21 cellular contexts compared by ENCODE assay signal in the genomic region with DNA sequence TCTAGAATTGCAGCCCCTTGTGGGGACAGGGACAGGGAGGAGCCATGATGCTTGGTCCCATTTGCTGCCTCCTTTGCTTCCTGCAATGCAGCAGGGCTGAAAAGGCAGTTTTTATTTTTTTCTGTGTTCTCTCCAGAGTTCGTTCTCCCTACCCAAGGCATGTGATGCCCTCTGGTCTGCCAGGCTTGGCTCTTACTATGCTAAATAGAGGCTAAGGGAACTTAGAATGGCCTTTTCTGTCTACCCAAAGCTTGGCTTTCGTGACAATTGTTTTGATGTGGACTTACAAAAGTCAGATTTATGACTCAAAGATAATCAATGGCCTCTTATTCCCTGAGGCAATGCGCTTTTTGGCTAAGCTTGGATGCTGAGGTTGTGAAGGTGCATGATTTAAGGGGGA.
DNase-seq lines count a peak whose midpoint lies in the region; ATAC-seq and TF ChIP-seq lines count a peak whose summit lies in the region.
"Had no signal": no experiment of that assay in that cellular context is flagged by ENCODE, and none has a peak within 500 bp of the region (broad histone marks: within the 10 kb centered on the region; RNA-seq: fewer than 3 reads in every experiment).

No MANE protein-coding gene starts in this region.

- intact Hi-C loops in left colon (cut with DNase I, micrococcal nuclease) = no loop called here

- H3K36me3 ChIP-seq in BLaER1 treated with 17β-estradiol and CSF1 and Interleukin-3, amounts not matched to agents 10 nM and 100 nM = no peaks in the 10 kb centered on the region
- H3K36me3 ChIP-seq: brain microvascular endothelial cell had no signal

- ATAC-seq in GM18505 (IDR thresholded peaks at IDR 0.05; ENCODE audit: unreplicated experiment) (no peak), left colon (no peak)
- ATAC-seq: A549; activated T-helper 17 cell treated with anti-CD3 and anti-CD28 coated beads, Interleukin-2, amount 50 U/mL, for 72 hours had no signal

- no peak overlapping the region for H3K4me3 Mint-ChIP-seq in osteocyte (ENCODE audit: unreplicated experiment)
- H3K4me3 Mint-ChIP-seq: activated CD4-positive, alpha-beta T cell treated with anti-CD3 and anti-CD28 coated beads, Interleukin-2, amount 10 ng/mL, durations not matched to agents 7 days and 5 days; activated naive CD8-positive, alpha-beta T cell treated with anti-CD3 and anti-CD28 coated beads, Interleukin-2, amount 10 ng/mL, durations not matched to agents 7 days and 5 days; activated T-helper 17 cell treated with anti-CD3 and anti-CD28 coated beads, Interleukin-2, amount 50 U/mL, for 72 hours; immature natural killer cell; T-helper 2 cell treated with Interferon-gamma antibody and Interleukin-4, amounts not matched to agents 5 μg/mL and 100 μg/mL, for 36 hours had no signal

- no peak for TF ChIP-seq POLR2A in GM18505 (IDR thresholded peaks at IDR 0.05; ENCODE audit: borderline replicate concordance, extremely low read depth, insufficient read depth, insufficient read length)

- H3K4me3 ChIP-seq in BLaER1 treated with 17β-estradiol and CSF1 and Interleukin-3, amounts not matched to agents 10 nM and 100 nM = no peak overlapping the region
- H3K4me3 ChIP-seq: A549 had no signal

- TF ChIP-seq CTCF in osteocyte (IDR thresholded peaks at IDR 0.05) = no peak

- peak overlapping the region in 6 of 11 experiments; percentile 52 to 69 (median 58); a peak in 8 of 22 replicates for H3K4me2 ChIP-seq in BLaER1 treated with 17β-estradiol and CSF1 and Interleukin-3, amounts not matched to agents 10 nM and 100 nM
- H3K4me2 ChIP-seq: A549 had no signal

- no peaks in the 10 kb centered on the region for H4K20me1 ChIP-seq in BLaER1 treated with 17β-estradiol and CSF1 and Interleukin-3, amounts not matched to agents 10 nM and 100 nM

- peaks cover 3 to 62% (median 29%) of the 10 kb centered on the region in 11 experiments for H3K9me3 ChIP-seq in BLaER1 treated with 17β-estradiol and CSF1 and Interleukin-3, amounts not matched to agents 10 nM and 100 nM (replicated peaks in 1 of 11)
- H3K9me3 ChIP-seq: A549 had no signal

- H3K27ac Mint-ChIP-seq in osteocyte (ENCODE audit: unreplicated experiment) = peak overlapping the region; percentile 77
- H3K27ac Mint-ChIP-seq: activated CD4-positive, alpha-beta T cell treated with anti-CD3 and anti-CD28 coated beads, Interleukin-2, amount 10 ng/mL, durations not matched to agents 7 days and 5 days; activated naive CD8-positive, alpha-beta T cell treated with anti-CD3 and anti-CD28 coated beads, Interleukin-2, amount 10 ng/mL, durations not matched to agents 7 days and 5 days; activated T-helper 17 cell treated with anti-CD3 and anti-CD28 coated beads, Interleukin-2, amount 50 U/mL, for 72 hours; immature natural killer cell; T-helper 2 cell treated with Interferon-gamma antibody and Interleukin-4, amounts not matched to agents 5 μg/mL and 100 μg/mL, for 36 hours had no signal

- H3K4me1 ChIP-seq in BLaER1 treated with 17β-estradiol and CSF1 and Interleukin-3, amounts not matched to agents 10 nM and 100 nM = peaks cover 9 to 27% (median 15%) of the 10 kb centered on the region in 10 experiments
- H3K4me1 ChIP-seq: A549 had no signal

- H3K4me1 Mint-ChIP-seq in osteocyte (ENCODE audit: unreplicated experiment) = peaks cover 24% of the 10 kb centered on the region

- DNase-seq in hypothalamus (lab: John Stamatoyannopoulos, UW) (peak in 32 of 51 donors; percentile 6 to 76 (median 40)), osteocyte (ENCODE audit: extremely low spot score, unreplicated experiment) (no peak), SKM-1 treated with dmso at 0.1 percent for 144 hours (lab: John Stamatoyannopoulos, UW; ENCODE audit: unreplicated experiment) (no peak), left colon (no peak)
- DNase-seq in activated CD8-positive, alpha-beta memory T cell treated with anti-CD3 and anti-CD28 coated beads, Interleukin-2, amount 50 U/mL, for 48 hours = no peak
- DNase-seq: activated CD4-positive, alpha-beta T cell treated with anti-CD3 and anti-CD28 coated beads, Interleukin-2, amount 10 ng/mL, durations not matched to agents 7 days and 5 days; activated naive CD8-positive, alpha-beta T cell treated with anti-CD3 and anti-CD28 coated beads, Interleukin-2, amount 10 ng/mL, durations not matched to agents 7 days and 5 days; brain microvascular endothelial cell; Calu3; immature natural killer cell; NCI-H1105 treated with DMSO at 0.1 percent for 48 hours; NCI-H2081 treated with DMSO at 0.1 percent for 48 hours; NCI-H510A; stimulated activated CD8-positive, alpha-beta memory T cell treated with anti-CD3 and anti-CD28 coated beads, Interleukin-4, amount 100 ng/mL, for 48 hours had no signal

- H3K36me3 Mint-ChIP-seq in osteocyte (ENCODE audit: unreplicated experiment) = peaks cover 9% of the 10 kb centered on the region

- no peak overlapping the region for H3K27ac ChIP-seq in BLaER1 treated with 17β-estradiol and CSF1 and Interleukin-3, amounts not matched to agents 10 nM and 100 nM
- H3K27ac ChIP-seq in angular gyrus (ENCODE audit: low read depth, low read length) = peak overlapping the region; percentile 97
- H3K27ac ChIP-seq: A549, brain microvascular endothelial cell, VCaP had no signal

- H3K27me3 ChIP-seq in BLaER1 treated with 17β-estradiol and CSF1 and Interleukin-3, amounts not matched to agents 10 nM and 100 nM = no peaks in the 10 kb centered on the region
- H3K27me3 ChIP-seq: brain microvascular endothelial cell had no signal

- no peak overlapping the region for H3K9ac ChIP-seq in BLaER1 treated with 17β-estradiol and CSF1 and Interleukin-3, amounts not matched to agents 10 nM and 100 nM

- no peaks in the 10 kb centered on the region for H3K27me3 Mint-ChIP-seq in osteocyte (ENCODE audit: unreplicated experiment)
- H3K27me3 Mint-ChIP-seq: activated CD4-positive, alpha-beta T cell treated with anti-CD3 and anti-CD28 coated beads, Interleukin-2, amount 10 ng/mL, durations not matched to agents 7 days and 5 days; activated naive CD8-positive, alpha-beta T cell treated with anti-CD3 and anti-CD28 coated beads, Interleukin-2, amount 10 ng/mL, durations not matched to agents 7 days and 5 days; activated T-helper 17 cell treated with anti-CD3 and anti-CD28 coated beads, Interleukin-2, amount 50 U/mL, for 72 hours had no signal

- H3K9me3 Mint-ChIP-seq in osteocyte (ENCODE audit: unreplicated experiment) = peaks cover 5% of the 10 kb centered on the region
- H3K9me3 Mint-ChIP-seq: activated T-helper 17 cell treated with anti-CD3 and anti-CD28 coated beads, Interleukin-2, amount 50 U/mL, for 72 hours; immature natural killer cell; T-helper 2 cell treated with Interferon-gamma antibody and Interleukin-4, amounts not matched to agents 5 μg/mL and 100 μg/mL, for 36 hours had no signal

Comparison
In these comparisons a context has a peak if more than half of its experiments do, and no peak if none do; other contexts are left out.
1. DNase-seq: peak in hypothalamus (32 of 51); none in osteocyte (single experiment), SKM-1 treated with dmso at 0.1 percent for 144 hours (single experiment), activated CD8-positive, alpha-beta memory T cell treated with anti-CD3 and anti-CD28 coated beads, Interleukin-2, amount 50 U/mL, for 48 hours (single experiment) and left colon (0 of 2).